20 cellular contexts compared by ENCODE assay signal in genomic region chr1:213303286-213303685, GRCh38.
A peak's percentile ranks its signal among the peaks of the same experiment; 100 is the strongest.
DNase-seq lines count a peak whose midpoint lies in the region; ATAC-seq and TF ChIP-seq lines count a peak whose summit lies in the region.
"Had no signal": no experiment of that assay in that cellular context is flagged by ENCODE, and none has a peak within 500 bp of the region (broad histone marks: within the 10 kb centered on the region; RNA-seq: fewer than 3 reads in every experiment).

No MANE protein-coding gene starts in this region.

- no peaks in the 10 kb centered on the region for H3K36me3 Mint-ChIP-seq in natural killer cell
- H3K36me3 Mint-ChIP-seq: CD4-positive, CD25-positive, alpha-beta regulatory T cell had no signal

- H3K36me3 ChIP-seq in iPS DF 6.9 (ENCODE audit: control insufficient read depth, insufficient read depth, low read length) = no peaks in the 10 kb centered on the region
- H3K36me3 ChIP-seq: pancreas had no signal

- no peaks in the 10 kb centered on the region for H3K9me3 ChIP-seq in iPS DF 6.9 (ENCODE audit: control insufficient read depth, insufficient read depth, low read length)
- H3K9me3 ChIP-seq: A549, mucosa of descending colon, pancreas had no signal

- no peak overlapping the region for H3K4me3 ChIP-seq in iPS DF 6.9 (ENCODE audit: low read length)
- H3K4me3 ChIP-seq: A549, GM12878, mucosa of descending colon, pancreas had no signal

- H3K4me1 ChIP-seq in iPS DF 6.9 (ENCODE audit: control insufficient read depth, insufficient read depth, low read length) = peaks cover 2% of the 10 kb centered on the region; the same call in 1 of the 2 replicates
- H3K4me1 ChIP-seq: A549, pancreas had no signal

- no CpG with 5 or more reads among the region's 8 CpGs for WGBS in iPS DF 6.9 (ENCODE audit: insufficient coverage, insufficient read length)

- no peak overlapping the region for H3K27ac Mint-ChIP-seq in natural killer cell
- H3K27ac Mint-ChIP-seq: activated B cell treated with CpG ODN at 0.5 μM for 24 hours; CD4-positive, CD25-positive, alpha-beta regulatory T cell had no signal

- ATAC-seq in Right ventricle myocardium superior (ENCODE audit: poor library complexity) (peak; percentile 60), esophagus mucosa (no peak), natural killer cell (no peak)
- ATAC-seq: GM12878, mucosa of descending colon, pancreas had no signal

- H3K9me3 Mint-ChIP-seq in natural killer cell = no peaks in the 10 kb centered on the region
- H3K9me3 Mint-ChIP-seq: activated B cell treated with CpG ODN at 0.5 μM for 24 hours had no signal

- no peak for DNase-seq in Right ventricle myocardium superior
- DNase-seq in cardiac septum (ENCODE audit: low spot score) = no peak
- peak; percentile 71 for DNase-seq in astrocyte of the hippocampus (ENCODE audit: low read depth, low spot score)
- peak; percentile 11 for DNase-seq in iPS DF 6.9 (ENCODE audit: low read depth, low spot score)
- DNase-seq in natural killer cell = no peak
- DNase-seq in stimulated activated CD8-positive, alpha-beta memory T cell treated with anti-CD3 and anti-CD28 coated beads, Interleukin-4, amount 100 ng/mL, for 48 hours = no peak
- DNase-seq in GM13977 (ENCODE audit: low spot score) = no peak
- DNase-seq: activated B cell treated with CpG ODN at 0.5 μM for 24 hours; activated CD8-positive, alpha-beta memory T cell treated with anti-CD3 and anti-CD28 coated beads for 24 hours; CD4-positive, CD25-positive, alpha-beta regulatory T cell; effector memory CD4-positive, alpha-beta T cell; foreskin melanocyte; kidney; mucosa of descending colon; pancreas; stimulated activated CD4-positive, alpha-beta T cell treated with anti-CD3 and anti-CD28 coated beads, Interleukin-12 subunit alpha, Interleukin-12 subunit beta, amount 100 ng/mL, for 4 hours; T-helper 1 cell had no signal

- H3K4me3 Mint-ChIP-seq in natural killer cell = no peak overlapping the region
- H3K4me3 Mint-ChIP-seq: activated B cell treated with CpG ODN at 0.5 μM for 24 hours; CD4-positive, CD25-positive, alpha-beta regulatory T cell had no signal

- H3K27me3 Mint-ChIP-seq in natural killer cell (ENCODE audit: low read depth in 2 of 2) = no peaks in the 10 kb centered on the region
- H3K27me3 Mint-ChIP-seq: activated B cell treated with CpG ODN at 0.5 μM for 24 hours had no signal

- TF ChIP-seq CTCF in natural killer cell (IDR thresholded peaks at IDR 0.05) (no peak), GM13977 (IDR thresholded peaks at IDR 0.05; ENCODE audit: extremely low read depth, insufficient read depth, missing control alignments) (no peak)

- no peak overlapping the region for H3K27ac ChIP-seq in iPS DF 6.9 (ENCODE audit: low read length)
- H3K27ac ChIP-seq: A549, pancreas had no signal

- intact Hi-C loops in Right ventricle myocardium superior (cut with DNase I) (no loop called here), cardiac septum (cut with DNase I) (no loop called here), natural killer cell (cut with micrococcal nuclease) (no loop called here)

- in situ Hi-C loops in GM13977 (cut with MboI; ENCODE audit: low pct_unique_long_range_greater_than_20kb, low sequenced_read_pairs, unreplicated experiment) = no loop called here

- H3K27me3 ChIP-seq in iPS DF 6.9 (ENCODE audit: control insufficient read depth, insufficient read depth, low read length) = no peaks in the 10 kb centered on the region
- H3K27me3 ChIP-seq: pancreas had no signal

- H3K4me1 Mint-ChIP-seq in natural killer cell = no peaks in the 10 kb centered on the region
- H3K4me1 Mint-ChIP-seq: activated B cell treated with CpG ODN at 0.5 μM for 24 hours; CD4-positive, CD25-positive, alpha-beta regulatory T cell had no signal

Comparison
In these comparisons a context has a peak if more than half of its experiments do, and no peak if none do; other contexts are left out.
1. DNase-seq: peak in astrocyte of the hippocampus (single experiment) and iPS DF 6.9 (single experiment); none in Right ventricle myocardium superior (single experiment), cardiac septum (single experiment), natural killer cell (single experiment), stimulated activated CD8-positive, alpha-beta memory T cell treated with anti-CD3 and anti-CD28 coated beads, Interleukin-4, amount 100 ng/mL, for 48 hours (single experiment) and GM13977 (single experiment).